Comparison of ENCODE assay signal across 15 cellular contexts in genomic region chr16:87541882-87542234, GRCh38. TPM values are rescaled to one million over a fixed set of nuclear protein-coding genes. Genes with fewer than 3 reads are reported as not detected.
DNase-seq lines count a peak whose midpoint lies in the region; ATAC-seq and TF ChIP-seq lines count a peak whose summit lies in the region.
"Had no signal": no experiment of that assay in that cellular context is flagged by ENCODE, and none has a peak within 500 bp of the region (broad histone marks: within the 10 kb centered on the region; RNA-seq: fewer than 3 reads in every experiment).

No MANE protein-coding gene starts in this region.

- peak overlapping the region; percentile 61 for H3K4me3 ChIP-seq in coronary artery
- H3K4me3 ChIP-seq in right lobe of liver, result peak overlapping the region in 1 of 3 donors; percentile 23
- H3K4me3 ChIP-seq in vagina, result peak overlapping the region in 1 of 2 donors; percentile 16

- H3K27me3 ChIP-seq in right lobe of liver, result no peaks in the 10 kb centered on the region
- H3K27me3 ChIP-seq in vagina, result no peaks in the 10 kb centered on the region

- H3K4me1 ChIP-seq in right lobe of liver (peaks cover 0 to 20% (median 4%) of the 10 kb centered on the region in 4 donors), vagina (peaks cover 16% of the 10 kb centered on the region)

- TF ChIP-seq POLR2A in right lobe of liver (IDR thresholded peaks at IDR 0.05), result no peak
- no peak for TF ChIP-seq POLR2A in vagina (IDR thresholded peaks at IDR 0.05)

- ATAC-seq in right lobe of liver (peak; percentile 24 to 76 (median 56)), GM21529 (IDR thresholded peaks at IDR 0.05; ENCODE audit: unreplicated experiment) (no peak), GM18511 (IDR thresholded peaks at IDR 0.05; ENCODE audit: unreplicated experiment) (no peak)
- ATAC-seq: activated T-cell treated with anti-CD3 and anti-CD28 coated beads, Interleukin-2, amount 50 U/mL, for 72 hours had no signal

- 35% methylated on average over 9 of the region's 10 CpGs for WGBS in right lobe of liver (ENCODE audit: insufficient coverage, low coverage, low lambda C conversion rate, missing lambda C conversion rate)

- H3K27ac ChIP-seq in coronary artery (peak overlapping the region; percentile 74 to 87), right lobe of liver (peak overlapping the region; percentile 36 to 74 (median 69)), vagina (peak overlapping the region; percentile 76)

- no peaks in the 10 kb centered on the region for H3K9me3 ChIP-seq in right lobe of liver
- H3K9me3 ChIP-seq in vagina, result no peaks in the 10 kb centered on the region

- DNase-seq in NCI-H2171 treated with DMSO at 0.1 percent for 48 hours (lab: John Stamatoyannopoulos, UW) (peak; percentile 47), NCI-H2171 (lab: John Stamatoyannopoulos, UW) (no peak), coronary artery (ENCODE audit: low spot score) (peak; percentile 86), right lobe of liver (no peak), vagina (ENCODE audit: extremely low spot score in 2 of 2) (no peak)
- no peak for DNase-seq in stimulated activated naive CD4-positive, alpha-beta T cell (lab: John Stamatoyannopoulos, UW)
- DNase-seq: activated CD4-positive, alpha-beta T cell treated with anti-CD3 and anti-CD28 coated beads, Interleukin-2, amount 10 ng/mL, durations not matched to agents 7 days and 5 days; activated T-cell treated with anti-CD3 and anti-CD28 coated beads, Interleukin-2, amount 50 U/mL, for 72 hours; Calu3; effector memory CD4-positive, alpha-beta T cell; Kasumi-1; NCI-H2029 treated with DMSO at 0.1 percent for 48 hours; stimulated activated naive CD4-positive, alpha-beta T cell treated with Interleukin-2 at 50 U/mL for 16 hours had no signal

- H3K36me3 ChIP-seq in right lobe of liver (no peaks in the 10 kb centered on the region), vagina (no peaks in the 10 kb centered on the region)

- no peak for TF ChIP-seq CTCF in coronary artery (IDR thresholded peaks at IDR 0.05)
- no peak for TF ChIP-seq CTCF in right lobe of liver (IDR thresholded peaks at IDR 0.05)
- TF ChIP-seq CTCF in vagina (IDR thresholded peaks at IDR 0.05), result no peak

- intact Hi-C loops in right lobe of liver (cut with DNase I), result no loop called here
- intact Hi-C loops in vagina (cut with DNase I), result loop anchor here (10.0 kb wide), 1 partner anchor 107 kb away; no protein-coding TSS in a partner anchor

RNA-seq across cellular contexts. Expression of gene ZCCHC14, which starts 49.0 kb away (rescaled TPM):
- 10 to 100 TPM; 12.6 to 26.5 (median 17.7) TPM for total RNA-seq in right lobe of liver
- total RNA-seq in vagina, result 74.2 TPM

Comparison
In these comparisons a context has a peak if more than half of its experiments do, and no peak if none do; other contexts are left out.
1. DNase-seq: peak in NCI-H2171 treated with DMSO at 0.1 percent for 48 hours (single experiment) and coronary artery (single experiment); none in NCI-H2171 (single experiment), right lobe of liver (0 of 3), vagina (0 of 2) and stimulated activated naive CD4-positive, alpha-beta T cell (0 of 6).
2. ATAC-seq: peak in right lobe of liver (4 of 4); none in GM21529 (single experiment) and GM18511 (single experiment).
3. Peak in every context shown above with its lines, with median percentiles within 50 percentile points of each other: H3K27ac ChIP-seq.